ENCODE assay signal across 1 cellular context in genomic region chr5:157050050-157050449, GRCh38.
TF ChIP-seq lines count a peak whose summit lies in the region.

No MANE protein-coding gene starts in this region.

TF ChIP-seq in WTC11, 78 proteins besides CTCF, POLR2A, EP300 and RAD21 (continued from another document):
- TF ChIP-seq ZBTB21 (CRISPR knock-in tag; IDR thresholded peaks at IDR 0.05; ENCODE audit: borderline replicate concordance) (no peak), ZNF317 (CRISPR knock-in tag; IDR thresholded peaks at IDR 0.05; ENCODE audit: borderline replicate concordance, low read depth) (no peak), FOXJ3 (CRISPR knock-in tag; IDR thresholded peaks at IDR 0.05; ENCODE audit: borderline replicate concordance) (no peak), MYBL2 (CRISPR knock-in tag; IDR thresholded peaks at IDR 0.05) (no peak), MLX (CRISPR knock-in tag; IDR thresholded peaks at IDR 0.05) (no peak), ZNF232 (CRISPR knock-in tag; IDR thresholded peaks at IDR 0.05) (no peak), KAT7 (CRISPR knock-in tag; IDR thresholded peaks at IDR 0.05; ENCODE audit: borderline replicate concordance) (no peak)
TF ChIP-seq in WTC11: peak in this region for 0.
